ENCODE assay signal across 8 cellular contexts in genomic region chr15:69523010-69524001, GRCh38.
A peak's percentile ranks its signal among the peaks of the same experiment; 100 is the strongest.
DNase-seq lines count a peak whose midpoint lies in the region; ATAC-seq lines count a peak whose summit lies in the region.

No MANE protein-coding gene starts in this region.

- H3K27me3 Mint-ChIP-seq in activated CD4-positive, alpha-beta memory T cell treated with anti-CD3 and anti-CD28 coated beads for 36 hours = peaks cover 2% of the 10 kb centered on the region

- WGBS in mesenchymal stem cell = 78% methylated on average over 3 of the region's 5 CpGs

- H3K23ac ChIP-seq in mesenchymal stem cell (ENCODE audit: low read length in 2 of 2) = no peak overlapping the region

- no peak overlapping the region for H2BK12ac ChIP-seq in mesenchymal stem cell (ENCODE audit: low read length in 2 of 2)

- no peak overlapping the region for H3K4me3 Mint-ChIP-seq in activated CD4-positive, alpha-beta memory T cell treated with anti-CD3 and anti-CD28 coated beads for 36 hours

- H3K14ac ChIP-seq in mesenchymal stem cell (ENCODE audit: low read length in 2 of 2) = no peak overlapping the region

- no peaks in the 10 kb centered on the region for H3K36me3 Mint-ChIP-seq in activated CD4-positive, alpha-beta memory T cell treated with anti-CD3 and anti-CD28 coated beads for 36 hours

- no peak overlapping the region for H2AFZ ChIP-seq in mesenchymal stem cell (ENCODE audit: low read depth, low read length)

- no peak for ATAC-seq in GM19328 (IDR thresholded peaks at IDR 0.05; ENCODE audit: unreplicated experiment)

- no peaks in the 10 kb centered on the region for H3K9me3 Mint-ChIP-seq in activated CD4-positive, alpha-beta memory T cell treated with anti-CD3 and anti-CD28 coated beads for 36 hours

- H3K27me3 ChIP-seq in HAP-1 (ENCODE audit: low read depth) = no peaks in the 10 kb centered on the region
- H3K27me3 ChIP-seq in mesenchymal stem cell (ENCODE audit: control insufficient read depth in 1 of 2, insufficient read depth in 1 of 2, low read length in 2 of 2) = peaks cover 59 to 62% of the 10 kb centered on the region in 2 experiments

- CTCF ChIA-PET in activated CD4-positive, alpha-beta memory T cell treated with anti-CD3 and anti-CD28 coated beads for 36 hours (lab: Charles Lee) = interaction anchor here (0.7 to 1.4 kb wide), 5 partner anchors 8 to 928 kb away, joined by 3 to 4 read pairs (median 3); no protein-coding TSS in a partner anchor

- H4K8ac ChIP-seq in mesenchymal stem cell (ENCODE audit: low read length) = no peak overlapping the region

- no peaks in the 10 kb centered on the region for H3K79me1 ChIP-seq in mesenchymal stem cell (replicated peaks; ENCODE audit: low read length, poor library complexity, severe bottlenecking)

- H3K27ac ChIP-seq in mesenchymal stem cell (ENCODE audit: low read length, poor library complexity, severe bottlenecking) = no peak overlapping the region

- H3K4me1 ChIP-seq in HAP-1 (peaks cover 43% of the 10 kb centered on the region), mesenchymal stem cell (ENCODE audit: control insufficient read depth, insufficient read depth, low read depth, low read length) (peaks cover 3% of the 10 kb centered on the region)

- no peak overlapping the region for H2BK15ac ChIP-seq in mesenchymal stem cell (ENCODE audit: low read depth, poor library complexity, severe bottlenecking)

- in situ Hi-C loops in HAP-1 (cut with MboI; ENCODE audit: low sequenced_read_pairs) = loop anchor here (10.0 kb wide), 1 partner anchor 201 kb away; no protein-coding TSS in a partner anchor

- no peak overlapping the region for H3K27ac Mint-ChIP-seq in activated CD4-positive, alpha-beta memory T cell treated with anti-CD3 and anti-CD28 coated beads for 36 hours

- peaks cover 3% of the 10 kb centered on the region; the same call in 1 of the 2 replicates for H3K9me3 ChIP-seq in HAP-1
- peaks cover 6% of the 10 kb centered on the region for H3K9me3 ChIP-seq in mesenchymal stem cell (ENCODE audit: control insufficient read depth, low read length)

- H4K91ac ChIP-seq in mesenchymal stem cell (ENCODE audit: low read length) = no peak overlapping the region

- H3K36me3 ChIP-seq in HAP-1 (replicated peaks) = no peaks in the 10 kb centered on the region
- no peaks in the 10 kb centered on the region for H3K36me3 ChIP-seq in mesenchymal stem cell (ENCODE audit: control insufficient read depth in 1 of 2, insufficient read depth in 2 of 2, low read depth in 1 of 2, low read length in 2 of 2)

- DNase-seq in AG20443 (ENCODE audit: low spot score) = peak; percentile 88
- DNase-seq in HAP-1 (ENCODE audit: low spot score in 2 of 2) = peak; percentile 99
- peak; percentile 50 for DNase-seq in NCI-H748 treated with DMSO at 0.1 percent for 48 hours (lab: John Stamatoyannopoulos, UW)
- DNase-seq in activated CD4-positive, alpha-beta memory T cell treated with anti-CD3 and anti-CD28 coated beads for 36 hours = peak; percentile 84
- peak; percentile 86 for DNase-seq in ecto neural progenitor cell (ENCODE audit: low spot score)
- DNase-seq in mesenchymal stem cell = peak; percentile 75
- peak; percentile 43 to 48 for DNase-seq in stimulated activated CD8-positive, alpha-beta memory T cell treated with anti-CD3 and anti-CD28 coated beads, Interleukin-15, amount 100 ng/mL, for 48 hours (ENCODE audit: low read depth in 2 of 2)

- no peak overlapping the region for H3K4ac ChIP-seq in mesenchymal stem cell (ENCODE audit: low read depth in 1 of 2, low read length in 2 of 2)

- no peak overlapping the region for H2AK5ac ChIP-seq in mesenchymal stem cell (ENCODE audit: low read length, severe bottlenecking)

- POLR2A ChIA-PET in activated CD4-positive, alpha-beta memory T cell treated with anti-CD3 and anti-CD28 coated beads for 36 hours (lab: Charles Lee) = no interaction called here

- no peak overlapping the region for H2BK120ac ChIP-seq in mesenchymal stem cell (ENCODE audit: low read depth, low read length)

- no peak overlapping the region for H3K4me3 ChIP-seq in HAP-1
- no peak overlapping the region for H3K4me3 ChIP-seq in mesenchymal stem cell (ENCODE audit: insufficient read depth in 1 of 2, low read depth in 1 of 2, low read length in 2 of 2)

- peaks cover 4% of the 10 kb centered on the region for H3K4me1 Mint-ChIP-seq in activated CD4-positive, alpha-beta memory T cell treated with anti-CD3 and anti-CD28 coated beads for 36 hours (ENCODE audit: low read depth)

- no peak overlapping the region for H3K9ac ChIP-seq in mesenchymal stem cell (ENCODE audit: low read length)

- no peak overlapping the region for H2BK5ac ChIP-seq in mesenchymal stem cell (ENCODE audit: low read depth, low read length, poor library complexity, severe bottlenecking)

- no peak overlapping the region for H3K4me2 ChIP-seq in mesenchymal stem cell (ENCODE audit: low read length, poor library complexity, severe bottlenecking)

- intact Hi-C loops in activated CD4-positive, alpha-beta memory T cell treated with anti-CD3 and anti-CD28 coated beads for 36 hours (cut with micrococcal nuclease) = loop anchor here (5.0 kb wide), 3 partner anchors 204 to 964 kb away; no protein-coding TSS in a partner anchor

- no peak overlapping the region for H3K18ac ChIP-seq in mesenchymal stem cell (ENCODE audit: low read depth in 1 of 2, low read length in 2 of 2)

Comparison
In these comparisons a context has a peak if more than half of its experiments do, and no peak if none do; other contexts are left out.
1. DNase-seq: peak in every context shown above with its lines; median percentile 99 in HAP-1; 88 in AG20443; 86 in ecto neural progenitor cell; 84 in activated CD4-positive, alpha-beta memory T cell treated with anti-CD3 and anti-CD28 coated beads for 36 hours; 75 in mesenchymal stem cell; 50 in NCI-H748 treated with DMSO at 0.1 percent for 48 hours; 46 in stimulated activated CD8-positive, alpha-beta memory T cell treated with anti-CD3 and anti-CD28 coated beads, Interleukin-15, amount 100 ng/mL, for 48 hours.